Comparison of ENCODE assay signal across 1 cellular context in the genomic region with DNA sequence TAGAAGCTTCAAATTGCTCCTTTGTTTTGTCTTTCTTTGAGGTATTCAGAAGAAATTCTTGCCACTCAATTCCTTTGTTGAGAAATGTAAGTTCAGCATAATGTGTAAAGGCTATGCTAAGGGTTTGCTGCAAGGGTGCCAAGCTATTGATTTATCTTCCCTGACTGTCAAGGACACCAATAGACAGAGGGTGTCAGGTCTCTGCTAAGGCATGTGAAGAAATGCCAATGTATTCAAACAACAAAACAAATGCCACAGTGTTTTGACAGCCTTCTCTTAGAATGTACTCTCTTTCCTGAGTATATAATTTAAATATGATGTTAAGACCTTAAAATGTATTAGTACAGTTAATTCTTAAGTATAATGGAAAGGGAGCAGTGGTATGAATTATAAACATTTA.
TF ChIP-seq lines count a peak whose summit lies in the region.

No MANE protein-coding gene starts in this region.

TF ChIP-seq in GM23338, 12 proteins besides CTCF, POLR2A, EP300 and RAD21 (continued from another document):
- no peak for TF ChIP-seq ZNF462 (CRISPR knock-in tag; IDR thresholded peaks at IDR 0.05)
- TF ChIP-seq ZNF331 (CRISPR knock-in tag; IDR thresholded peaks at IDR 0.05; ENCODE audit: low read depth): no peak
- no peak for TF ChIP-seq NANOG (IDR thresholded peaks at IDR 0.05; ENCODE audit: borderline replicate concordance)
- no peak for TF ChIP-seq POLR2AphosphoS5 (IDR thresholded peaks at IDR 0.05; ENCODE audit: low read depth)
- TF ChIP-seq, protein P1, sequence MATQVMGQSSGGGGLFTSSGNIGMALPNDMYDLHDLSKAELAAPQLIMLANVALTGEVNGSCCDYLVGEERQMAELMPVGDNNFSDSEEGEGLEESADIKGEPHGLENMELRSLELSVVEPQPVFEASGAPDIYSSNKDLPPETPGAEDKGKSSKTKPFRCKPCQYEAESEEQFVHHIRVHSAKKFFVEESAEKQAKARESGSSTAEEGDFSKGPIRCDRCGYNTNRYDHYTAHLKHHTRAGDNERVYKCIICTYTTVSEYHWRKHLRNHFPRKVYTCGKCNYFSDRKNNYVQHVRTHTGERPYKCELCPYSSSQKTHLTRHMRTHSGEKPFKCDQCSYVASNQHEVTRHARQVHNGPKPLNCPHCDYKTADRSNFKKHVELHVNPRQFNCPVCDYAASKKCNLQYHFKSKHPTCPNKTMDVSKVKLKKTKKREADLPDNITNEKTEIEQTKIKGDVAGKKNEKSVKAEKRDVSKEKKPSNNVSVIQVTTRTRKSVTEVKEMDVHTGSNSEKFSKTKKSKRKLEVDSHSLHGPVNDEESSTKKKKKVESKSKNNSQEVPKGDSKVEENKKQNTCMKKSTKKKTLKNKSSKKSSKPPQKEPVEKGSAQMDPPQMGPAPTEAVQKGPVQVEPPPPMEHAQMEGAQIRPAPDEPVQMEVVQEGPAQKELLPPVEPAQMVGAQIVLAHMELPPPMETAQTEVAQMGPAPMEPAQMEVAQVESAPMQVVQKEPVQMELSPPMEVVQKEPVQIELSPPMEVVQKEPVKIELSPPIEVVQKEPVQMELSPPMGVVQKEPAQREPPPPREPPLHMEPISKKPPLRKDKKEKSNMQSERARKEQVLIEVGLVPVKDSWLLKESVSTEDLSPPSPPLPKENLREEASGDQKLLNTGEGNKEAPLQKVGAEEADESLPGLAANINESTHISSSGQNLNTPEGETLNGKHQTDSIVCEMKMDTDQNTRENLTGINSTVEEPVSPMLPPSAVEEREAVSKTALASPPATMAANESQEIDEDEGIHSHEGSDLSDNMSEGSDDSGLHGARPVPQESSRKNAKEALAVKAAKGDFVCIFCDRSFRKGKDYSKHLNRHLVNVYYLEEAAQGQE (IDR thresholded peaks at IDR 0.05; ENCODE audit: unreplicated experiment): no peak
- TF ChIP-seq STAT1 (IDR thresholded peaks at IDR 0.05; ENCODE audit: unreplicated experiment): no peak
- no peak for TF ChIP-seq EZH2 (IDR thresholded peaks at IDR 0.05; ENCODE audit: low read depth, unreplicated experiment)
- TF ChIP-seq JUNB (IDR thresholded peaks at IDR 0.05; ENCODE audit: unreplicated experiment): no peak
- TF ChIP-seq ZNF114 (CRISPR knock-in tag; IDR thresholded peaks at IDR 0.05): no peak
- TF ChIP-seq EZH2phosphoT487 (IDR thresholded peaks at IDR 0.05; ENCODE audit: unreplicated experiment): no peak
- no peak for TF ChIP-seq ETS1 (IDR thresholded peaks at IDR 0.05)
